ENCODE assay signal across 9 cellular contexts in genomic region chr9:111622626-111623025, GRCh38. TPM values are rescaled to one million over a fixed set of nuclear protein-coding genes. Genes with fewer than 3 reads are reported as not detected.
DNase-seq lines count a peak whose midpoint lies in the region; ATAC-seq and TF ChIP-seq lines count a peak whose summit lies in the region.
"Had no signal": no experiment of that assay in that cellular context is flagged by ENCODE, and none has a peak within 500 bp of the region (broad histone marks: within the 10 kb centered on the region; RNA-seq: fewer than 3 reads in every experiment).

No MANE protein-coding gene starts in this region.

- H3K9me3 ChIP-seq in HCT116 (ENCODE audit: control insufficient read depth in 1 of 2, insufficient read depth in 1 of 2, low read depth in 1 of 2, low read length in 2 of 2) (no peaks in the 10 kb centered on the region), left lung (no peaks in the 10 kb centered on the region)

- H3K79me2 ChIP-seq in HCT116 (ENCODE audit: insufficient read depth, low read length) = no peaks in the 10 kb centered on the region

- BruUV-seq in HCT116 (replicated peaks; lab: Mats Ljungman, UMichigan) = no TSS peak

- H3K4me1 ChIP-seq in HCT116 (ENCODE audit: control insufficient read depth in 1 of 2, insufficient read depth in 2 of 2, low read length in 2 of 2) (peaks cover 7 to 10% of the 10 kb centered on the region in 2 experiments), left lung (peaks cover 0 to 13% of the 10 kb centered on the region in 2 donors)

- H3K36me3 ChIP-seq in HCT116 (ENCODE audit: control insufficient read depth in 1 of 2, insufficient read depth in 2 of 2, low read length in 2 of 2) (no peaks in the 10 kb centered on the region), left lung (no peaks in the 10 kb centered on the region)

- RAD21 ChIA-PET in HCT116 (lab: Charles Lee; ENCODE audit: low non-redundant PET in 1 of 2, low total read pairs in 2 of 2, uncharacterized antibody in 2 of 2, unreplicated experiment in 2 of 2) = no interaction called here

- intact Hi-C loops in HCT116 (cut with micrococcal nuclease) (loop anchor here (1.0 to 5.0 kb wide), 2 partner anchors 25 to 985 kb away; no protein-coding TSS in a partner anchor), left lung (cut with DNase I) (no loop called here)

- no peak for TF ChIP-seq RAD21 in HCT116 (IDR thresholded peaks at IDR 0.05; ENCODE audit: low read depth)

- no peak overlapping the region for H3K9ac ChIP-seq in HCT116 (ENCODE audit: low read length)

- H3K9me2 ChIP-seq in HCT116 (ENCODE audit: insufficient read depth) = no peaks in the 10 kb centered on the region

- CTCF ChIA-PET in HCT116 (lab: Charles Lee) = interaction anchor here (2.4 kb wide), 1 partner anchor 24 kb away, joined by 38 read pairs; the partner anchor contains the start of gene PTGR1

- H2AFZ ChIP-seq in HCT116 (ENCODE audit: low read depth, low read length, poor library complexity, severe bottlenecking) = peak overlapping the region; percentile 78

- TF ChIP-seq CTCF in HCT116 (IDR thresholded peaks at IDR 0.05 in 2 of 3, conservative IDR thresholded peaks at IDR 0.05 in 1 of 3; ENCODE audit: borderline replicate concordance in 1 of 3, insufficient read depth in 1 of 3, low read depth in 2 of 3, low read length in 2 of 3) (no peak), VCaP (conservative IDR thresholded peaks at IDR 0.05) (no peak), left lung (IDR thresholded peaks at IDR 0.05) (no peak)

- no peaks in the 10 kb centered on the region for H3K27me3 ChIP-seq in HCT116 (ENCODE audit: insufficient read depth, low read length)
- no peaks in the 10 kb centered on the region for H3K27me3 ChIP-seq in left lung

- DNase-seq in A172 (ENCODE audit: low spot score) (peak; percentile 81), HCT116 (ENCODE audit: low read depth, low spot score) (no peak), left lung (peak in 1 of 2 donors; percentile 67)
- DNase-seq in stimulated activated CD4-positive, alpha-beta T cell treated with anti-CD3 and anti-CD28 coated beads, Interleukin-15, amount 100 ng/mL, for 24 hours = no peak
- no peak for DNase-seq in activated CD8-positive, alpha-beta memory T cell treated with anti-CD3 and anti-CD28 coated beads, Interleukin-2, amount 50 U/mL, for 48 hours
- DNase-seq in stimulated activated CD4-positive, alpha-beta T cell treated with anti-CD3 and anti-CD28 coated beads, Interleukin-4, amount 100 ng/mL, for 1 hour = no peak
- DNase-seq: natural killer cell had no signal

- TF ChIP-seq POLR2A in HCT116 (IDR thresholded peaks at IDR 0.05; ENCODE audit: borderline replicate concordance, extremely low read depth, insufficient read depth, insufficient read length) = no peak

- H3K27ac ChIP-seq in HCT116 (ENCODE audit: low read depth, low read length) (no peak overlapping the region), VCaP (peak overlapping the region; percentile 75; the same call in 1 of the 2 replicates), left lung (peak overlapping the region in 1 of 2 donors; percentile 50)

- peak overlapping the region; percentile 36; the same call in 1 of the 2 replicates for H3K4me2 ChIP-seq in HCT116 (ENCODE audit: low read length)

- H4K20me1 ChIP-seq in HCT116 (ENCODE audit: insufficient read depth) = no peaks in the 10 kb centered on the region

- peak; percentile 21; the same call in 1 of the 2 replicates for ATAC-seq in HCT116
- peak; percentile 90 for ATAC-seq in left lung
- no peak for ATAC-seq in HG03378 (IDR thresholded peaks at IDR 0.05; ENCODE audit: unreplicated experiment)

- H3K4me3 ChIP-seq in HCT116 (replicated peaks in 1 of 2; ENCODE audit: low read depth in 1 of 2, low read length in 2 of 2) (no peak overlapping the region), left lung (no peak overlapping the region)

- POLR2A ChIA-PET in HCT116 (lab: Charles Lee) = no interaction called here

TF ChIP-seq in HCT116, 20 proteins besides CTCF, POLR2A, EP300 and RAD21:
- TF ChIP-seq CEBPB (IDR thresholded peaks at IDR 0.05; ENCODE audit: low read depth) (peak; percentile 83), EZH2 (IDR thresholded peaks at IDR 0.05) (no peak), YY1 (IDR thresholded peaks at IDR 0.05; ENCODE audit: extremely low read depth, insufficient replicate concordance, low read depth, low read length) (no peak), TCF7L2 (IDR thresholded peaks at IDR 0.05; ENCODE audit: borderline replicate concordance, extremely low read depth, insufficient read depth, insufficient read length) (no peak)
TF ChIP-seq in HCT116: peak in this region for 1.

RNA-seq across cellular contexts. Expression of gene DNAJC25, which starts 8.5 kb away (rescaled TPM):
- 7.0 and 8.7 TPM in 2 replicates for total RNA-seq in A172 (2014; rRNA removed; shearing (Covaris generic))
- total RNA-seq in HCT116 (2021; ENCODE audit: unreplicated experiment) = 7.1 TPM
- 2.4 and 3.2 TPM in 2 replicates for polyA plus RNA-seq in HCT116 (2012)
- 1 to 10 TPM; 5.4 to 7.8 TPM for total RNA-seq in left lung

RNA-seq across cellular contexts. Expression of gene PTGR1, which starts 23.2 kb away (rescaled TPM):
- 12.1 and 13.0 TPM in 2 replicates for total RNA-seq in A172 (2014; rRNA removed; shearing (Covaris generic))
- total RNA-seq in HCT116 (2021; ENCODE audit: unreplicated experiment) (53.9 TPM), left lung (10 to 100 TPM; 51.5 to 63.9 TPM)
- polyA plus RNA-seq in HCT116 (2012) = 31.7 and 44.4 TPM in 2 replicates
- total RNA-seq: natural killer cell had no signal

RNA-seq across cellular contexts. Expression of gene GNG10, which starts 38.8 kb away (rescaled TPM):
- total RNA-seq in A172 (2014; rRNA removed; shearing (Covaris generic)) = 114 and 140 TPM in 2 replicates
- total RNA-seq in HCT116 (2021; ENCODE audit: unreplicated experiment) = 46.8 TPM
- 21.7 and 22.9 TPM in 2 replicates for polyA plus RNA-seq in HCT116 (2012)
- 10 to 100 TPM; 46.3 to 56.9 TPM for total RNA-seq in left lung
